In genomic region chr1:9101510-9102146, GRCh38 we compare ENCODE assay signal across 9 cellular contexts. TPM values are rescaled to one million over a fixed set of nuclear protein-coding genes. Genes with fewer than 3 reads are reported as not detected.
DNase-seq lines count a peak whose midpoint lies in the region; ATAC-seq and TF ChIP-seq lines count a peak whose summit lies in the region.
"Had no signal": no experiment of that assay in that cellular context is flagged by ENCODE, and none has a peak within 500 bp of the region (broad histone marks: within the 10 kb centered on the region; RNA-seq: fewer than 3 reads in every experiment).

No MANE protein-coding gene starts in this region.

- H3K4me1 ChIP-seq in neutrophil (ENCODE audit: control insufficient read depth in 1 of 2, insufficient read depth in 1 of 2, low read depth in 1 of 2, low read length in 1 of 2): no peaks in the 10 kb centered on the region

- TF ChIP-seq CTCF in SU-DHL-6 (IDR thresholded peaks at IDR 0.05; ENCODE audit: insufficient read depth, low read length, poor library complexity, severe bottlenecking): peak; percentile 57
- peak; percentile 85 for TF ChIP-seq CTCF in fibroblast of pulmonary artery (IDR thresholded peaks at IDR 0.05; ENCODE audit: low read length, missing control alignments)
- TF ChIP-seq CTCF in neutrophil (IDR thresholded peaks at IDR 0.05): peak; percentile 69

- H3K4me3 Mint-ChIP-seq in activated T-helper 2 cell treated with anti-CD3 and anti-CD28 coated beads, Interferon-gamma antibody, Interleukin-2, Interleukin-4, amounts not matched to agents 10 μg/mL and 5 μg/mL and 100 μg/mL, durations not matched to agents 14 hours and 24 hours and 36 hours (ENCODE audit: low read depth): no peak overlapping the region
- H3K4me3 Mint-ChIP-seq: dendritic cell treated with granulocyte-macrophage colony-stimulating factor and Interleukin-4, amounts not matched to agents 40 ng/mL and 50 ng/mL, for 4 days had no signal

- H3K9me3 ChIP-seq in MG63 (no peaks in the 10 kb centered on the region), SU-DHL-6 (ENCODE audit: insufficient read depth, low read length) (no peaks in the 10 kb centered on the region), neutrophil (no peaks in the 10 kb centered on the region)

- peak; percentile 29 for DNase-seq in stimulated activated CD4-positive, alpha-beta T cell treated with anti-CD3 and anti-CD28 coated beads, Interleukin-15, amount 100 ng/mL, for 24 hours
- no peak for DNase-seq in stimulated activated CD4-positive, alpha-beta T cell treated with anti-CD3 and anti-CD28 coated beads, Interleukin-4, amount 100 ng/mL, for 1 hour
- DNase-seq in MG63 (peak; percentile 49), fibroblast of pulmonary artery (ENCODE audit: low read depth) (peak; percentile 71)
- DNase-seq in activated T-helper 2 cell treated with anti-CD3 and anti-CD28 coated beads, Interferon-gamma antibody, Interleukin-2, Interleukin-4, amounts not matched to agents 10 μg/mL and 5 μg/mL and 100 μg/mL, durations not matched to agents 14 hours and 24 hours and 36 hours (ENCODE audit: low spot score): no peak

- H3K27ac ChIP-seq in SU-DHL-6 (ENCODE audit: low read depth, low read length) (no peak overlapping the region), neutrophil (no peak overlapping the region)

- ATAC-seq in HG02840 (IDR thresholded peaks at IDR 0.05; ENCODE audit: low FRiP score, unreplicated experiment): no peak

- H3K36me3 ChIP-seq in MG63 (peaks cover 13% of the 10 kb centered on the region), SU-DHL-6 (ENCODE audit: low read length) (no peaks in the 10 kb centered on the region), neutrophil (peaks cover 9% of the 10 kb centered on the region)

- no peaks in the 10 kb centered on the region for H3K36me3 Mint-ChIP-seq in activated T-helper 2 cell treated with anti-CD3 and anti-CD28 coated beads, Interferon-gamma antibody, Interleukin-2, Interleukin-4, amounts not matched to agents 10 μg/mL and 5 μg/mL and 100 μg/mL, durations not matched to agents 14 hours and 24 hours and 36 hours (ENCODE audit: low read depth)

- intact Hi-C loops in activated T-helper 2 cell treated with anti-CD3 and anti-CD28 coated beads, Interferon-gamma antibody, Interleukin-2, Interleukin-4, amounts not matched to agents 10 μg/mL and 5 μg/mL and 100 μg/mL, durations not matched to agents 14 hours and 24 hours and 36 hours (cut with micrococcal nuclease): loop anchor here (5.0 to 10.0 kb wide), 2 partner anchors 89 to 177 kb away; no protein-coding TSS in a partner anchor

- H3F3A ChIP-seq in SU-DHL-6 (ENCODE audit: insufficient read depth): no peaks in the 10 kb centered on the region

- no peaks in the 10 kb centered on the region for H3K27me3 Mint-ChIP-seq in activated T-helper 2 cell treated with anti-CD3 and anti-CD28 coated beads, Interferon-gamma antibody, Interleukin-2, Interleukin-4, amounts not matched to agents 10 μg/mL and 5 μg/mL and 100 μg/mL, durations not matched to agents 14 hours and 24 hours and 36 hours (ENCODE audit: low read depth)
- H3K27me3 Mint-ChIP-seq: dendritic cell treated with granulocyte-macrophage colony-stimulating factor and Interleukin-4, amounts not matched to agents 40 ng/mL and 50 ng/mL, for 4 days had no signal

- H4K20me1 ChIP-seq in SU-DHL-6 (ENCODE audit: low read depth, low read length): no peaks in the 10 kb centered on the region

- no peaks in the 10 kb centered on the region for H3K9me2 ChIP-seq in SU-DHL-6 (replicated peaks; ENCODE audit: insufficient read depth, low read length)

- H3K27me3 ChIP-seq in MG63 (no peaks in the 10 kb centered on the region), SU-DHL-6 (ENCODE audit: low read length) (no peaks in the 10 kb centered on the region), neutrophil (no peaks in the 10 kb centered on the region)

- no peak overlapping the region for H3K9ac ChIP-seq in SU-DHL-6 (ENCODE audit: low read length)

- H3K4me2 ChIP-seq in SU-DHL-6 (ENCODE audit: low read depth, low read length, poor library complexity, severe bottlenecking): no peak overlapping the region

- peaks cover 2% of the 10 kb centered on the region for H3K4me1 Mint-ChIP-seq in activated T-helper 2 cell treated with anti-CD3 and anti-CD28 coated beads, Interferon-gamma antibody, Interleukin-2, Interleukin-4, amounts not matched to agents 10 μg/mL and 5 μg/mL and 100 μg/mL, durations not matched to agents 14 hours and 24 hours and 36 hours (ENCODE audit: low read depth)

- H3K4me3 ChIP-seq in MG63 (no peak overlapping the region), SU-DHL-6 (ENCODE audit: insufficient read depth, low read length, poor library complexity, severe bottlenecking) (no peak overlapping the region), fibroblast of pulmonary artery (replicated peaks; ENCODE audit: low read depth, low read length) (no peak overlapping the region), neutrophil (ENCODE audit: low read depth in 1 of 2, low read length in 1 of 2) (no peak overlapping the region)

- H3K9me3 Mint-ChIP-seq in activated T-helper 2 cell treated with anti-CD3 and anti-CD28 coated beads, Interferon-gamma antibody, Interleukin-2, Interleukin-4, amounts not matched to agents 10 μg/mL and 5 μg/mL and 100 μg/mL, durations not matched to agents 14 hours and 24 hours and 36 hours: no peaks in the 10 kb centered on the region
- H3K9me3 Mint-ChIP-seq: dendritic cell treated with granulocyte-macrophage colony-stimulating factor and Interleukin-4, amounts not matched to agents 40 ng/mL and 50 ng/mL, for 4 days had no signal

- H3K79me2 ChIP-seq in SU-DHL-6 (ENCODE audit: insufficient read depth, low read length): no peaks in the 10 kb centered on the region

- no peak overlapping the region for H2AFZ ChIP-seq in SU-DHL-6 (ENCODE audit: low read depth, low read length, severe bottlenecking)

- no peak overlapping the region for H3K27ac Mint-ChIP-seq in activated T-helper 2 cell treated with anti-CD3 and anti-CD28 coated beads, Interferon-gamma antibody, Interleukin-2, Interleukin-4, amounts not matched to agents 10 μg/mL and 5 μg/mL and 100 μg/mL, durations not matched to agents 14 hours and 24 hours and 36 hours
- H3K27ac Mint-ChIP-seq: dendritic cell treated with granulocyte-macrophage colony-stimulating factor and Interleukin-4, amounts not matched to agents 40 ng/mL and 50 ng/mL, for 4 days had no signal

RNA-seq across cellular contexts. Expression of gene GPR157, which starts 27.3 kb away (rescaled TPM):
- total RNA-seq in MG63 (2014; rRNA removed; shearing (Covaris generic); ENCODE audit: low replicate concordance): 3.1 and 5.2 TPM in 2 replicates
- 6.9 and 7.7 TPM in 2 replicates for total RNA-seq in activated T-helper 2 cell treated with anti-CD3 and anti-CD28 coated beads, Interferon-gamma antibody, Interleukin-2, Interleukin-4, amounts not matched to agents 10 μg/mL and 5 μg/mL and 100 μg/mL, durations not matched to agents 14 hours and 24 hours and 36 hours

RNA-seq across cellular contexts. Expression of gene SLC2A5, which starts 32.2 kb away (rescaled TPM):
- not detected in 2 replicates for total RNA-seq in MG63 (2014; rRNA removed; shearing (Covaris generic); ENCODE audit: low replicate concordance)
- not detected in 2 replicates for total RNA-seq in activated T-helper 2 cell treated with anti-CD3 and anti-CD28 coated beads, Interferon-gamma antibody, Interleukin-2, Interleukin-4, amounts not matched to agents 10 μg/mL and 5 μg/mL and 100 μg/mL, durations not matched to agents 14 hours and 24 hours and 36 hours

Comparison
In these comparisons a context has a peak if more than half of its experiments do, and no peak if none do; other contexts are left out.
1. DNase-seq: peak in stimulated activated CD4-positive, alpha-beta T cell treated with anti-CD3 and anti-CD28 coated beads, Interleukin-15, amount 100 ng/mL, for 24 hours (single experiment), MG63 (single experiment) and fibroblast of pulmonary artery (single experiment); none in stimulated activated CD4-positive, alpha-beta T cell treated with anti-CD3 and anti-CD28 coated beads, Interleukin-4, amount 100 ng/mL, for 1 hour (single experiment) and activated T-helper 2 cell treated with anti-CD3 and anti-CD28 coated beads, Interferon-gamma antibody, Interleukin-2, Interleukin-4, amounts not matched to agents 10 μg/mL and 5 μg/mL and 100 μg/mL, durations not matched to agents 14 hours and 24 hours and 36 hours (single experiment).
2. Peak in every context shown above with its lines, with median percentiles within 50 percentile points of each other: CTCF ChIP-seq.